In genomic region chr20:7673841-7674240, GRCh38 we compare ENCODE assay signal across 21 cellular contexts.
DNase-seq lines count a peak whose midpoint lies in the region; ATAC-seq and TF ChIP-seq lines count a peak whose summit lies in the region.
"Had no signal": no experiment of that assay in that cellular context is flagged by ENCODE, and none has a peak within 500 bp of the region (broad histone marks: within the 10 kb centered on the region; RNA-seq: fewer than 3 reads in every experiment).

No MANE protein-coding gene starts in this region.

- H3K4me3 ChIP-seq in brain microvascular endothelial cell (ENCODE audit: low read depth, low read length): no peak overlapping the region
- H3K4me3 ChIP-seq: neural progenitor cell, psoas muscle, vagina had no signal

- no peak overlapping the region for H3K27ac ChIP-seq in brain microvascular endothelial cell
- H3K27ac ChIP-seq: neural progenitor cell, psoas muscle, vagina had no signal

- no peak for TF ChIP-seq CTCF in brain microvascular endothelial cell (IDR thresholded peaks at IDR 0.05; ENCODE audit: low read depth, low read length, missing control alignments)

- DNase-seq in AG20443 (ENCODE audit: low spot score): peak; percentile 33
- DNase-seq in HCEC 1CT: peak; percentile 81
- DNase-seq in brain microvascular endothelial cell: peak; percentile 64
- DNase-seq in iris pigment epithelial cell (ENCODE audit: low read depth): peak; percentile 62
- no peak for DNase-seq in NCI-H1048 (lab: John Stamatoyannopoulos, UW)
- DNase-seq in activated CD4-positive, alpha-beta T cell treated with anti-CD3 and anti-CD28 coated beads for 48 hours: no peak
- DNase-seq in stimulated activated CD4-positive, alpha-beta T cell treated with anti-CD3 and anti-CD28 coated beads, Interleukin-4, amount 100 ng/mL, for 4 hours: no peak
- DNase-seq: activated CD4-positive, alpha-beta T cell treated with anti-CD3 and anti-CD28 coated beads for 4 hours; activated naive CD8-positive, alpha-beta T cell treated with anti-CD3 and anti-CD28 coated beads, Interleukin-2, amount 10 ng/mL, durations not matched to agents 7 days and 5 days; central memory CD4-positive, alpha-beta T cell; head of caudate nucleus; NCI-H2029; NCI-H510A; psoas muscle; small intestine; stimulated activated CD4-positive, alpha-beta T cell treated with anti-CD3 and anti-CD28 coated beads, Interleukin-4, amount 100 ng/mL, for 1 hour; T-cell had no signal

- in situ Hi-C loops in brain microvascular endothelial cell (cut with HindIII; ENCODE audit: low pct_ligation_motif_present, low sequenced_read_pairs): no loop called here

- no peaks in the 10 kb centered on the region for H3K36me3 ChIP-seq in brain microvascular endothelial cell (replicated peaks)
- H3K36me3 ChIP-seq: neural progenitor cell, vagina had no signal

- no peak for ATAC-seq in GM21381 (IDR thresholded peaks at IDR 0.05; ENCODE audit: unreplicated experiment)
- ATAC-seq: left lobe of liver, psoas muscle, T-cell had no signal

- H3K27me3 ChIP-seq in brain microvascular endothelial cell (replicated peaks): no peaks in the 10 kb centered on the region
- H3K27me3 ChIP-seq: neural progenitor cell, vagina had no signal

Comparison
In these comparisons a context has a peak if more than half of its experiments do, and no peak if none do; other contexts are left out.
1. DNase-seq: peak in AG20443 (single experiment), HCEC 1CT (single experiment), brain microvascular endothelial cell (single experiment) and iris pigment epithelial cell (single experiment); none in NCI-H1048 (single experiment), activated CD4-positive, alpha-beta T cell treated with anti-CD3 and anti-CD28 coated beads for 48 hours (single experiment) and stimulated activated CD4-positive, alpha-beta T cell treated with anti-CD3 and anti-CD28 coated beads, Interleukin-4, amount 100 ng/mL, for 4 hours (0 of 2).